Comparison of ENCODE assay signal across 20 cellular contexts in the genomic region with DNA sequence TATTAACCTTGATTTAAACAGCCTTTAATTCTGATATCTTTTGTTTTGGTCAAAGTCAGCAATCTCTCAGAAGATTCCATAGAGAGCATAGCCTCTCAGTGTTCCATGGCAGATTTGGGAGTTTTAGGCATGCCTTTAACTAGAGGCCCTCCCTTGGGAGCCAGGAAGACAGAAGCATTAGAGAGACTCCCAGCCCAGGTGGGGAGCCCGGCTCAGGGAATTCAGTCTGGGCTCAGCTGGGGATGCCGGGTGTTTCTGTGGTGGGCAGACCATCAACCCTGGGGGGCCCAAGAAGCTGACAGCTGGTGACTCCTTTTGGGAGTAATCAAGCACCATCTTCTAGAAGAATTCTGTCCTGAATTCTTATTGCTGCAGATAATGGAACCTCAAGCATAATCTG.
A peak's percentile ranks its signal among the peaks of the same experiment; 100 is the strongest.
DNase-seq lines count a peak whose midpoint lies in the region; ATAC-seq, FAIRE-seq and TF ChIP-seq lines count a peak whose summit lies in the region.
"Had no signal": no experiment of that assay in that cellular context is flagged by ENCODE, and none has a peak within 500 bp of the region (broad histone marks: within the 10 kb centered on the region; RNA-seq: fewer than 3 reads in every experiment).

No MANE protein-coding gene starts in this region.

- peaks cover 0 to 3% of the 10 kb centered on the region in 2 donors for H3K4me1 ChIP-seq in lung (ENCODE audit: control insufficient read depth in 2 of 2, insufficient read depth in 2 of 2, low read length in 2 of 2)
- H3K4me1 ChIP-seq: BE2C had no signal

- TF ChIP-seq CTCF in D721Med (IDR thresholded peaks at IDR 0.05; ENCODE audit: insufficient read depth, missing control alignments) = no peak
- no peak for TF ChIP-seq CTCF in lung (IDR thresholded peaks at IDR 0.05; ENCODE audit: control extremely low read depth, extremely low read depth)
- no peak for TF ChIP-seq CTCF in brain microvascular endothelial cell (IDR thresholded peaks at IDR 0.05; ENCODE audit: low read depth, low read length, missing control alignments)

- no peaks in the 10 kb centered on the region for H3K36me3 ChIP-seq in lung (ENCODE audit: control insufficient read depth in 2 of 2, insufficient read depth in 2 of 2, low read length in 2 of 2)
- no peaks in the 10 kb centered on the region for H3K36me3 ChIP-seq in brain microvascular endothelial cell (replicated peaks)
- H3K36me3 ChIP-seq: BE2C had no signal

- H3K4me3 ChIP-seq in lung (no peak overlapping the region), brain microvascular endothelial cell (ENCODE audit: low read depth, low read length) (no peak overlapping the region)

- no peak for DNase-seq in D721Med (ENCODE audit: insufficient read length, low spot score)
- peak; percentile 67 for DNase-seq in NCI-H2171 treated with DMSO at 0.1 percent for 48 hours (lab: John Stamatoyannopoulos, UW)
- peak; percentile 29 for DNase-seq in ecto neural progenitor cell (ENCODE audit: low spot score)
- DNase-seq in lung (ENCODE audit: low spot score) = peak; percentile 9
- DNase-seq in brain microvascular endothelial cell = no peak
- no peak for DNase-seq in H4 (ENCODE audit: low spot score)
- DNase-seq: ACHN; BE2C; C1 segment of cervical spinal cord; CD4-positive, CD25-positive, alpha-beta regulatory T cell; CD8-positive, alpha-beta memory T cell; COR-L47; DMS153; DMS79; GDM1; GOT3; H9 had no signal

- in situ Hi-C loops in brain microvascular endothelial cell (cut with HindIII; ENCODE audit: low pct_ligation_motif_present, low sequenced_read_pairs) = no loop called here

- ATAC-seq in lung (ENCODE audit: insufficient read depth, low FRiP score) = no peak
- ATAC-seq in HG03457 (IDR thresholded peaks at IDR 0.05; ENCODE audit: unreplicated experiment) = no peak
- no peak for ATAC-seq in HG02938 (IDR thresholded peaks at IDR 0.05; ENCODE audit: unreplicated experiment)

- no peaks in the 10 kb centered on the region for H3K27me3 ChIP-seq in lung (ENCODE audit: control insufficient read depth, insufficient read depth)
- no peaks in the 10 kb centered on the region for H3K27me3 ChIP-seq in brain microvascular endothelial cell (replicated peaks)
- H3K27me3 ChIP-seq: BE2C had no signal

- H3K9me3 ChIP-seq in lung (ENCODE audit: control insufficient read depth in 2 of 2, insufficient read depth in 1 of 2, low read length in 1 of 2) = peaks cover 0 to 5% of the 10 kb centered on the region in 2 donors
- H3K9me3 ChIP-seq: BE2C had no signal

- H3K27ac ChIP-seq in lung (ENCODE audit: low read depth in 1 of 2, low read length in 1 of 2) (no peak overlapping the region), brain microvascular endothelial cell (no peak overlapping the region)

- WGBS in lung, 2 donors = 96 to 100% methylated on average over 2 of the region's 2 CpGs

- peak; percentile 69 for FAIRE-seq in D721Med (lab: Jason Lieb, UNC)
- FAIRE-seq: A204.1 had no signal

Comparison
In these comparisons a context has a peak if more than half of its experiments do, and no peak if none do; other contexts are left out.
1. DNase-seq: peak in NCI-H2171 treated with DMSO at 0.1 percent for 48 hours (single experiment), ecto neural progenitor cell (single experiment) and lung (single experiment); none in D721Med (single experiment), brain microvascular endothelial cell (single experiment) and H4 (single experiment).